20 cellular contexts compared by ENCODE assay signal in genomic region chr3:46184469-46184868, GRCh38. TPM values are rescaled to one million over a fixed set of nuclear protein-coding genes. Genes with fewer than 3 reads are reported as not detected.
DNase-seq lines count a peak whose midpoint lies in the region; ATAC-seq and TF ChIP-seq lines count a peak whose summit lies in the region.
"Had no signal": no experiment of that assay in that cellular context is flagged by ENCODE, and none has a peak within 500 bp of the region (broad histone marks: within the 10 kb centered on the region; RNA-seq: fewer than 3 reads in every experiment).

No MANE protein-coding gene starts in this region.

- RAD21 ChIA-PET in HCT116 (lab: Charles Lee; ENCODE audit: low non-redundant PET in 1 of 2, low total read pairs in 2 of 2, uncharacterized antibody in 2 of 2, unreplicated experiment in 2 of 2): no interaction called here

- CTCF ChIA-PET in HCT116 (lab: Charles Lee): no interaction called here

- H3K27ac ChIP-seq in HCT116 (ENCODE audit: low read depth, low read length): no peak overlapping the region
- no peak overlapping the region for H3K27ac ChIP-seq in testis
- H3K27ac ChIP-seq: ascending aorta, HL-60, ovary had no signal

- no peaks in the 10 kb centered on the region for H4K20me1 ChIP-seq in HCT116 (ENCODE audit: insufficient read depth)

- DNase-seq in A172 (ENCODE audit: low spot score) (peak; percentile 3), HCT116 (ENCODE audit: low read depth, low spot score) (peak; percentile 23), SW480 (ENCODE audit: low spot score) (peak; percentile 17), fibroblast of the conjunctiva (ENCODE audit: low read depth) (peak; percentile 32), GDM1 (lab: John Stamatoyannopoulos, UW) (no peak), testis (no peak)
- DNase-seq: activated CD4-positive, alpha-beta T cell treated with anti-CD3 and anti-CD28 coated beads for 1 hour; activated T-cell treated with anti-CD3 and anti-CD28 coated beads, Interleukin-2, amount 50 U/mL, for 24 hours; effector memory CD4-positive, alpha-beta T cell; NCI-H1092; NCI-H2227 treated with DMSO at 0.1 percent for 48 hours; ovary; T-cell had no signal

- ATAC-seq in HCT116 (peak; percentile 58), GM21515 (IDR thresholded peaks at IDR 0.05; ENCODE audit: unreplicated experiment) (no peak), HG02763 (IDR thresholded peaks at IDR 0.05; ENCODE audit: unreplicated experiment) (no peak)
- ATAC-seq: T-cell had no signal

- H3K36me3 ChIP-seq in HCT116 (ENCODE audit: control insufficient read depth in 1 of 2, insufficient read depth in 2 of 2, low read length in 2 of 2) (no peaks in the 10 kb centered on the region), testis (ENCODE audit: low read depth, missing control alignments) (no peaks in the 10 kb centered on the region)
- H3K36me3 ChIP-seq: ascending aorta, ovary had no signal

- TF ChIP-seq RAD21 in HCT116 (IDR thresholded peaks at IDR 0.05; ENCODE audit: low read depth): no peak

- WGBS in testis, 2 donors: 72 to 100% methylated on average over 1 of the region's 1 CpG

- no peaks in the 10 kb centered on the region for H3K9me3 ChIP-seq in HCT116 (ENCODE audit: control insufficient read depth in 1 of 2, insufficient read depth in 1 of 2, low read depth in 1 of 2, low read length in 2 of 2)
- H3K9me3 ChIP-seq in testis: no peaks in the 10 kb centered on the region
- H3K9me3 ChIP-seq: ascending aorta, ovary had no signal

- H3K9me2 ChIP-seq in HCT116 (ENCODE audit: insufficient read depth): no peaks in the 10 kb centered on the region

- peaks cover 0 to 24% of the 10 kb centered on the region in 2 experiments; a peak in 2 of 4 replicates for H3K4me1 ChIP-seq in HCT116 (ENCODE audit: control insufficient read depth in 1 of 2, insufficient read depth in 2 of 2, low read length in 2 of 2)
- no peaks in the 10 kb centered on the region for H3K4me1 ChIP-seq in testis
- H3K4me1 ChIP-seq: ascending aorta had no signal

- no TSS peak for BruUV-seq in HCT116 (replicated peaks; lab: Mats Ljungman, UMichigan)

- intact Hi-C loops in HCT116 (cut with micrococcal nuclease): no loop called here
- intact Hi-C loops in testis (cut with DNase I; ENCODE audit: low total_unique reads): no loop called here

- H3K4me3 ChIP-seq in HCT116 (replicated peaks in 1 of 2; ENCODE audit: low read depth in 1 of 2, low read length in 2 of 2): no peak overlapping the region
- no peak overlapping the region for H3K4me3 ChIP-seq in testis
- H3K4me3 ChIP-seq: ascending aorta, ovary had no signal

- H3K9ac ChIP-seq in HCT116 (ENCODE audit: low read length): no peak overlapping the region

- no peak overlapping the region for H2AFZ ChIP-seq in HCT116 (ENCODE audit: low read depth, low read length, poor library complexity, severe bottlenecking)

- TF ChIP-seq POLR2A in HCT116 (IDR thresholded peaks at IDR 0.05; ENCODE audit: borderline replicate concordance, extremely low read depth, insufficient read depth, insufficient read length) (no peak), testis (IDR thresholded peaks at IDR 0.05) (no peak)

- POLR2A ChIA-PET in HCT116 (lab: Charles Lee): no interaction called here

- TF ChIP-seq CTCF in HCT116 (IDR thresholded peaks at IDR 0.05 in 2 of 3, conservative IDR thresholded peaks at IDR 0.05 in 1 of 3; ENCODE audit: borderline replicate concordance in 1 of 3, insufficient read depth in 1 of 3, low read depth in 2 of 3, low read length in 2 of 3): no peak
- TF ChIP-seq CTCF in testis (IDR thresholded peaks at IDR 0.05): no peak

- H3K27me3 ChIP-seq in HCT116 (ENCODE audit: insufficient read depth, low read length): no peaks in the 10 kb centered on the region
- no peaks in the 10 kb centered on the region for H3K27me3 ChIP-seq in testis
- H3K27me3 ChIP-seq: ascending aorta, ovary had no signal

- H3K4me2 ChIP-seq in HCT116 (ENCODE audit: low read length): no peak overlapping the region

- no peaks in the 10 kb centered on the region for H3K79me2 ChIP-seq in HCT116 (ENCODE audit: insufficient read depth, low read length)

TF ChIP-seq in HCT116, 20 proteins besides CTCF, POLR2A, EP300 and RAD21:
- peak; percentile 64 for TF ChIP-seq CEBPB (IDR thresholded peaks at IDR 0.05; ENCODE audit: low read depth)
- TF ChIP-seq TCF7L2 (IDR thresholded peaks at IDR 0.05; ENCODE audit: borderline replicate concordance, extremely low read depth, insufficient read depth, insufficient read length): peak; percentile 32
- peak; percentile 36; the same call in 1 of the 2 replicates for TF ChIP-seq FOSL1 (IDR thresholded peaks at IDR 0.05; ENCODE audit: low read depth)
- TF ChIP-seq CBX3 (IDR thresholded peaks at IDR 0.05; ENCODE audit: low read depth): no peak
- TF ChIP-seq EZH2 (IDR thresholded peaks at IDR 0.05): no peak
- TF ChIP-seq ZNF274 (IDR thresholded peaks at IDR 0.05; ENCODE audit: low read depth, low read length): no peak
- TF ChIP-seq JUND (IDR thresholded peaks at IDR 0.05): peak; percentile 32; the same call in 1 of the 2 replicates

RNA-seq across cellular contexts. Expression of gene CCR1, which starts 23.6 kb away (rescaled TPM):
- total RNA-seq in A172 (2014; rRNA removed; shearing (Covaris generic)): not detected in 2 replicates
- 0.10 TPM for total RNA-seq in HCT116 (2021; ENCODE audit: unreplicated experiment)
- 0.03 TPM in 1 of 2 replicates, not detected in the other for polyA plus RNA-seq in HCT116 (2012)
- 1 to 10 TPM in 1 of 2 donors, under 1 TPM in 1; 0.16 to 1.8 TPM for total RNA-seq in testis
- polyA plus RNA-seq in testis (ENCODE audit: insufficient read depth, low read depth, low replicate concordance): 4.9 TPM
- total RNA-seq: OCI-LY7 had no signal

RNA-seq across cellular contexts. Expression of gene CCR3, which starts 57.8 kb away (rescaled TPM):
- total RNA-seq in A172 (2014; rRNA removed; shearing (Covaris generic)): not detected in 2 replicates
- total RNA-seq in HCT116 (2021; ENCODE audit: unreplicated experiment) (not detected), testis (not detected)
- 0.04 and 0.05 TPM in 2 replicates for polyA plus RNA-seq in HCT116 (2012)
- polyA plus RNA-seq in testis (ENCODE audit: insufficient read depth, low read depth, low replicate concordance): not detected
- total RNA-seq: ascending aorta, OCI-LY7, ovary, urinary bladder had no signal
- polyA plus RNA-seq: AG04450, ovary, urinary bladder had no signal

Comparison
In these comparisons a context has a peak if more than half of its experiments do, and no peak if none do; other contexts are left out.
1. DNase-seq: peak in A172 (single experiment), HCT116 (single experiment), SW480 (single experiment) and fibroblast of the conjunctiva (single experiment); none in GDM1 (single experiment) and testis (single experiment).